ENCODE assay signal across 19 cellular contexts in the genomic region with DNA sequence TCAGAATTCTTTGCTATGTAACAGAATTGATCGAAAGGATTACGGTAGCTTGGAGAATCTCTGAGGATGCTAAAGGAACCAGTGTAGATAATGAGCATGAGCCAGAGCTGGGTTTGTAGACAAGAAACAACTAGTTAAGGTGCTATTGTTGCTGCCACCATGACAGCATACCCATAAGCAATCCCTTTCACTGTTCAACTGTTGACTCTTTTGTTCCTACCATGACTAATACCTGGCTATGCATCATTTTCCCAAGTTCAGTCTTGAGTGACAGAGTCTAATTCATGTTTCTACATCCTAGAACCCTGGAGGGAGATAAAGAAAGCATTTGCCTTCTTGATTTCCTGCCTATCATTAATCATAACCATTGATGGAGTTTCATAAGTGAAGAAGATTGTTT.
DNase-seq lines count a peak whose midpoint lies in the region; FAIRE-seq and TF ChIP-seq lines count a peak whose summit lies in the region.
"Had no signal": no experiment of that assay in that cellular context is flagged by ENCODE, and none has a peak within 500 bp of the region (broad histone marks: within the 10 kb centered on the region; RNA-seq: fewer than 3 reads in every experiment).

No MANE protein-coding gene starts in this region.

- H3K4me1 ChIP-seq in astrocyte (ENCODE audit: insufficient read depth, low read length) (no peaks in the 10 kb centered on the region), BE2C (no peaks in the 10 kb centered on the region)

- no peak overlapping the region for H3K4me2 ChIP-seq in astrocyte (ENCODE audit: low read length)
- H3K4me2 ChIP-seq: KMS-11 had no signal

- H2AFZ ChIP-seq in astrocyte (ENCODE audit: low read depth, low read length), result peak overlapping the region; percentile 13

- no peaks in the 10 kb centered on the region for H3K27me3 Mint-ChIP-seq in astrocyte (ENCODE audit: low read depth, unreplicated experiment)

- H3K4me3 Mint-ChIP-seq in astrocyte (ENCODE audit: unreplicated experiment), result no peak overlapping the region

- H3K9me3 Mint-ChIP-seq in astrocyte (ENCODE audit: unreplicated experiment), result no peaks in the 10 kb centered on the region

- H3K4me1 Mint-ChIP-seq in astrocyte (ENCODE audit: low read depth, unreplicated experiment), result no peaks in the 10 kb centered on the region

- no peaks in the 10 kb centered on the region for H3K36me3 Mint-ChIP-seq in astrocyte (ENCODE audit: low read depth, unreplicated experiment)

- no peaks in the 10 kb centered on the region for H4K20me1 ChIP-seq in astrocyte (ENCODE audit: insufficient read depth, low read length)

- H3K9ac ChIP-seq in astrocyte (ENCODE audit: low read length), result no peak overlapping the region
- H3K9ac ChIP-seq: KMS-11 had no signal

- H3K27ac Mint-ChIP-seq in astrocyte (ENCODE audit: unreplicated experiment), result no peak overlapping the region

- H3K9me3 ChIP-seq in astrocyte (ENCODE audit: insufficient read depth, low read depth, low read length) (no peaks in the 10 kb centered on the region), BE2C (peaks cover 4% of the 10 kb centered on the region; the same call in 1 of the 2 replicates)
- H3K9me3 ChIP-seq: MG63 had no signal

- TF ChIP-seq CTCF in astrocyte (IDR thresholded peaks at IDR 0.05; ENCODE audit: insufficient read depth, low read depth, low read length), result no peak
- TF ChIP-seq CTCF in BE2C (IDR thresholded peaks at IDR 0.05; ENCODE audit: low read depth, low read length), result no peak

- H3K27me3 ChIP-seq in astrocyte (ENCODE audit: insufficient read depth, low read length) (no peaks in the 10 kb centered on the region), H7 (ENCODE audit: control insufficient read depth, insufficient read depth, low read length) (no peaks in the 10 kb centered on the region), BE2C (no peaks in the 10 kb centered on the region)
- H3K27me3 ChIP-seq: MG63 had no signal

- no peaks in the 10 kb centered on the region for H3K79me2 ChIP-seq in astrocyte (ENCODE audit: insufficient read depth, low read length)

- H3K27ac ChIP-seq in astrocyte (ENCODE audit: low read depth, low read length), result no peak overlapping the region
- H3K27ac ChIP-seq: C4-2B, KMS-11 had no signal

- no peak for DNase-seq in H54 (ENCODE audit: insufficient read length, low spot score)
- peak; percentile 1 for DNase-seq in NCI-H226
- peak; percentile 0 for DNase-seq in astrocyte (ENCODE audit: low read depth)
- peak; percentile 3 for DNase-seq in iris pigment epithelial cell (ENCODE audit: low read depth)
- no peak for DNase-seq in GF-D8 (lab: John Stamatoyannopoulos, UW)
- DNase-seq in H7, result no peak
- DNase-seq in BE2C, result no peak
- DNase-seq: ACHN, GDM1, GOT3, MG63, NCI-H1048, NCI-H1436, NCI-H2029, NCI-H526, SIG-M5, T-helper 1 cell had no signal

- H3K36me3 ChIP-seq in astrocyte (ENCODE audit: insufficient read depth, low read length) (no peaks in the 10 kb centered on the region), H7 (replicated peaks; ENCODE audit: control insufficient read depth, insufficient read depth, low read length) (no peaks in the 10 kb centered on the region), BE2C (no peaks in the 10 kb centered on the region)
- H3K36me3 ChIP-seq: MG63 had no signal

- no peak for TF ChIP-seq POLR2A in H54 (IDR thresholded peaks at IDR 0.05; ENCODE audit: low read depth, low read length)

- FAIRE-seq in H54 (lab: Jason Lieb, UNC), result peak; percentile 62
- FAIRE-seq in astrocyte (lab: Jason Lieb, UNC), result no peak

- H3K4me3 ChIP-seq in astrocyte (ENCODE audit: insufficient read depth, low read depth, low read length), result no peak overlapping the region
- H3K4me3 ChIP-seq in H7 (ENCODE audit: insufficient read depth, low read depth, low read length), result no peak overlapping the region
- H3K4me3 ChIP-seq in BE2C (ENCODE audit: low read depth, low read length), result no peak overlapping the region
- H3K4me3 ChIP-seq: MG63 had no signal

Comparison
In these comparisons a context has a peak if more than half of its experiments do, and no peak if none do; other contexts are left out.
1. DNase-seq: peak in NCI-H226 (single experiment), astrocyte (single experiment) and iris pigment epithelial cell (single experiment); none in H54 (single experiment), GF-D8 (single experiment), H7 (single experiment) and BE2C (single experiment).